Comparison of ENCODE assay signal across 25 cellular contexts in genomic region chr2:235643680-235644117, GRCh38.
DNase-seq lines count a peak whose midpoint lies in the region; ATAC-seq and TF ChIP-seq lines count a peak whose summit lies in the region.
"Had no signal": no experiment of that assay in that cellular context is flagged by ENCODE, and none has a peak within 500 bp of the region (broad histone marks: within the 10 kb centered on the region; RNA-seq: fewer than 3 reads in every experiment).

No MANE protein-coding gene starts in this region.

- H3K9me3 ChIP-seq in SK-N-SH (no peaks in the 10 kb centered on the region), colonic mucosa (no peaks in the 10 kb centered on the region), mesodermal cell (ENCODE audit: control insufficient read depth, low read length) (no peaks in the 10 kb centered on the region)
- H3K9me3 ChIP-seq: upper lobe of left lung had no signal

- CTCF ChIA-PET in SK-N-SH (lab: Yijun Ruan, JAX) = interaction anchor here (0.7 to 2.0 kb wide), 9 partner anchors 16 to 103 kb away, joined by 3 to 8 read pairs (median 4); no protein-coding TSS in a partner anchor

- H3K4me2 ChIP-seq in SK-N-SH = no peak overlapping the region

- 62% methylated on average over 5 of the region's 5 CpGs for WGBS in SK-N-SH (ENCODE audit: low lambda C conversion rate)
- WGBS in mesodermal cell (ENCODE audit: insufficient coverage in 2 of 2), 2 experiments = 75 to 77% methylated on average over 4 of the region's 5 CpGs

- ATAC-seq in HG03175 (IDR thresholded peaks at IDR 0.05; ENCODE audit: unreplicated experiment) (no peak), GM18909 (IDR thresholded peaks at IDR 0.05; ENCODE audit: poor library complexity, unreplicated experiment) (no peak)
- ATAC-seq: natural killer cell had no signal

- H4K20me1 ChIP-seq in SK-N-SH (ENCODE audit: insufficient read depth) = no peaks in the 10 kb centered on the region

- intact Hi-C loops in colonic mucosa (cut with DNase I) = no loop called here

- TF ChIP-seq EP300 in SK-N-SH (IDR thresholded peaks at IDR 0.05; ENCODE audit: borderline replicate concordance in 1 of 2, low read depth in 1 of 2, low read length in 1 of 2) = peak in 1 of 2 experiments; percentile 87; a peak in 2 of 4 replicates

- H3K27ac ChIP-seq in SK-N-SH (ENCODE audit: low read depth in 2 of 2, low read length in 1 of 2) = peak overlapping the region in 1 of 2 experiments; percentile 87; a peak in 2 of 4 replicates
- H3K27ac ChIP-seq in colonic mucosa = peak overlapping the region; percentile 1
- peak overlapping the region; percentile 32 for H3K27ac ChIP-seq in mesodermal cell (ENCODE audit: low read depth, low read length, severe bottlenecking)
- H3K27ac ChIP-seq: upper lobe of left lung, VCaP had no signal

- no peak overlapping the region for H2AFZ ChIP-seq in SK-N-SH (ENCODE audit: low read depth)

- H3K9ac ChIP-seq in SK-N-SH (no peak overlapping the region), colonic mucosa (ENCODE audit: low read depth in 2 of 2, low read length in 2 of 2) (no peak overlapping the region)

- POLR2A ChIA-PET in SK-N-SH (lab: Yijun Ruan, JAX) = interaction anchor here (0.9 kb wide), 1 partner anchor 16 kb away, joined by 3 read pairs; no protein-coding TSS in a partner anchor

- H3K4me3 ChIP-seq in SK-N-SH (ENCODE audit: low read depth in 2 of 2, low read length in 1 of 2) = no peak overlapping the region; a peak in 1 of 4 replicates
- no peak overlapping the region for H3K4me3 ChIP-seq in colonic mucosa
- no peak overlapping the region for H3K4me3 ChIP-seq in mesodermal cell (ENCODE audit: extremely low read depth, insufficient read depth, low read length, poor library complexity, severe bottlenecking)
- H3K4me3 ChIP-seq: upper lobe of left lung had no signal

- H3K36me3 ChIP-seq in SK-N-SH (replicated peaks in 1 of 2; ENCODE audit: control insufficient read depth in 1 of 2, insufficient read depth in 2 of 2, low read length in 1 of 2) = no peaks in the 10 kb centered on the region
- H3K36me3 ChIP-seq in colonic mucosa = no peaks in the 10 kb centered on the region
- H3K36me3 ChIP-seq in mesodermal cell (ENCODE audit: control insufficient read depth, insufficient read depth, low read length) = no peaks in the 10 kb centered on the region
- H3K36me3 ChIP-seq: upper lobe of left lung had no signal

- DNase-seq in CMK (ENCODE audit: low read depth) (peak; percentile 94), SK-N-SH (peak; percentile 76), colonic mucosa (no peak), MV-4-11 (lab: John Stamatoyannopoulos, UW) (no peak), NCI-H510A (lab: John Stamatoyannopoulos, UW) (no peak)
- DNase-seq: activated CD4-positive, alpha-beta T cell treated with anti-CD3 and anti-CD28 coated beads for 48 hours; activated CD8-positive, alpha-beta memory T cell treated with anti-CD3 and anti-CD28 coated beads for 24 hours; activated effector memory CD4-positive, alpha-beta T cell treated with anti-CD3 and anti-CD28 coated beads, Interleukin-2, amount 50 U/mL, for 16 hours; activated naive CD8-positive, alpha-beta T cell treated with anti-CD3 and anti-CD28 coated beads for 36 hours; CD8-positive, alpha-beta memory T cell; H7; hippocampal formation; immature natural killer cell; natural killer cell; NCI-H1092 treated with DMSO at 0.1 percent for 48 hours; NCI-H187 treated with DMSO at 0.1 percent for 48 hours; NCI-H82; RPMI8226; small intestine; stimulated activated CD4-positive, alpha-beta T cell treated with anti-CD3 and anti-CD28 coated beads, Interleukin-2, amount 100 ng/mL, for 24 hours; upper lobe of left lung had no signal

- H3K27me3 ChIP-seq in SK-N-SH (ENCODE audit: insufficient read depth) (no peaks in the 10 kb centered on the region), colonic mucosa (no peaks in the 10 kb centered on the region)
- H3K27me3 ChIP-seq: upper lobe of left lung had no signal

- H3F3A ChIP-seq in SK-N-SH (replicated peaks; ENCODE audit: insufficient read depth) = peaks cover 3% of the 10 kb centered on the region

- peak; percentile 14; the same call in 1 of the 2 replicates for TF ChIP-seq RAD21 in SK-N-SH (IDR thresholded peaks at IDR 0.05; ENCODE audit: low read length)

- TF ChIP-seq CTCF in SK-N-SH (IDR thresholded peaks at IDR 0.05) (no peak), colonic mucosa (IDR thresholded peaks at IDR 0.05) (no peak)

- peaks cover 5% of the 10 kb centered on the region; the same call in 1 of the 2 replicates for H3K79me2 ChIP-seq in SK-N-SH (ENCODE audit: insufficient read depth)

- H3K9me2 ChIP-seq in SK-N-SH = no peaks in the 10 kb centered on the region

- H3K4me1 ChIP-seq in SK-N-SH (ENCODE audit: control insufficient read depth in 1 of 2, insufficient read depth in 2 of 2, low read depth in 1 of 2, low read length in 1 of 2) = peaks cover 16 to 52% of the 10 kb centered on the region in 2 experiments
- peaks cover 5% of the 10 kb centered on the region for H3K4me1 ChIP-seq in colonic mucosa
- H3K4me1 ChIP-seq in mesodermal cell (ENCODE audit: control insufficient read depth, insufficient read depth, low read length, poor library complexity, severe bottlenecking) = peaks cover 58% of the 10 kb centered on the region

TF ChIP-seq in SK-N-SH, 30 proteins besides CTCF, POLR2A, EP300 and RAD21:
- TF ChIP-seq RXRA (IDR thresholded peaks at IDR 0.05; ENCODE audit: borderline replicate concordance, low read depth) = no peak
- no peak for TF ChIP-seq JUND (IDR thresholded peaks at IDR 0.05)
- TF ChIP-seq GATA2 (CRISPR knock-in tag; IDR thresholded peaks at IDR 0.05) = peak; percentile 89
- TF ChIP-seq, protein P1, sequence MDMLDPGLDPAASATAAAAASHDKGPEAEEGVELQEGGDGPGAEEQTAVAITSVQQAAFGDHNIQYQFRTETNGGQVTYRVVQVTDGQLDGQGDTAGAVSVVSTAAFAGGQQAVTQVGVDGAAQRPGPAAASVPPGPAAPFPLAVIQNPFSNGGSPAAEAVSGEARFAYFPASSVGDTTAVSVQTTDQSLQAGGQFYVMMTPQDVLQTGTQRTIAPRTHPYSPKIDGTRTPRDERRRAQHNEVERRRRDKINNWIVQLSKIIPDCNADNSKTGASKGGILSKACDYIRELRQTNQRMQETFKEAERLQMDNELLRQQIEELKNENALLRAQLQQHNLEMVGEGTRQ (IDR thresholded peaks at IDR 0.05; ENCODE audit: borderline replicate concordance, low read depth, low read length) = peak; percentile 9; the same call in 1 of the 2 replicates
- no peak for TF ChIP-seq YY1 (IDR thresholded peaks at IDR 0.05; ENCODE audit: low read depth)
- TF ChIP-seq TEAD4 (IDR thresholded peaks at IDR 0.05; ENCODE audit: borderline replicate concordance, insufficient read depth) = no peak
- no peak for TF ChIP-seq TAF1 (IDR thresholded peaks at IDR 0.05; ENCODE audit: borderline replicate concordance, low read depth, low read length)
- TF ChIP-seq MXI1 (IDR thresholded peaks at IDR 0.05; ENCODE audit: low read depth, low read length) = peak; percentile 61; the same call in 1 of the 2 replicates
- no peak for TF ChIP-seq CHD2 (IDR thresholded peaks at IDR 0.05; ENCODE audit: low read length, partially characterized antibody)
- TF ChIP-seq MAX (IDR thresholded peaks at IDR 0.05; ENCODE audit: low read depth) = no peak
- TF ChIP-seq RFX5 (IDR thresholded peaks at IDR 0.05; ENCODE audit: low read length) = no peak
- TF ChIP-seq EZH2phosphoT487 (IDR thresholded peaks at IDR 0.05; ENCODE audit: borderline replicate concordance, low read depth) = no peak
- TF ChIP-seq RCOR1 (IDR thresholded peaks at IDR 0.05; ENCODE audit: low read length) = peak; percentile 79
- TF ChIP-seq NRF1 (IDR thresholded peaks at IDR 0.05; ENCODE audit: low read depth, low read length) = no peak
- peak; percentile 73; the same call in 1 of the 2 replicates for TF ChIP-seq FOXJ3 (CRISPR knock-in tag; IDR thresholded peaks at IDR 0.05)
TF ChIP-seq in SK-N-SH: peak in this region for 5.

Comparison
In these comparisons a context has a peak if more than half of its experiments do, and no peak if none do; other contexts are left out.
1. DNase-seq: peak in CMK (single experiment) and SK-N-SH (single experiment); none in colonic mucosa (single experiment), MV-4-11 (single experiment) and NCI-H510A (single experiment).